In genomic region chr21:15495965-15496364, GRCh38 we compare ENCODE assay signal across 1 cellular context.
A peak's percentile ranks its signal among the peaks of the same experiment; 100 is the strongest.
TF ChIP-seq lines count a peak whose summit lies in the region.

No MANE protein-coding gene starts in this region.

TF ChIP-seq in HepG2, 621 proteins besides CTCF, POLR2A, EP300 and RAD21:
- TF ChIP-seq STAG1 (CRISPR knock-in tag; IDR thresholded peaks at IDR 0.05): 0 out of 2 replicates have a peak, but pooled peaks have one; percentile 15
- no peak for TF ChIP-seq SOX13 (IDR thresholded peaks at IDR 0.05)
- no peak for TF ChIP-seq SOX13 (CRISPR knock-in tag; conservative IDR thresholded peaks at IDR 0.05 in 1 of 2, IDR thresholded peaks at IDR 0.05 in 1 of 2)
- no peak for TF ChIP-seq ZFP62 (CRISPR knock-in tag; IDR thresholded peaks at IDR 0.05)
- peak; percentile 29; the same call in 1 of the 2 replicates for TF ChIP-seq CREB1 (IDR thresholded peaks at IDR 0.05)
- no peak for TF ChIP-seq CREB1 (CRISPR knock-in tag; IDR thresholded peaks at IDR 0.05)
- peak; percentile 53 for TF ChIP-seq FOSL2 (CRISPR knock-in tag; IDR thresholded peaks at IDR 0.05)
- TF ChIP-seq ZNF256 (CRISPR knock-in tag; conservative IDR thresholded peaks at IDR 0.05): no peak
